2 cellular contexts compared by ENCODE assay signal in the genomic region with DNA sequence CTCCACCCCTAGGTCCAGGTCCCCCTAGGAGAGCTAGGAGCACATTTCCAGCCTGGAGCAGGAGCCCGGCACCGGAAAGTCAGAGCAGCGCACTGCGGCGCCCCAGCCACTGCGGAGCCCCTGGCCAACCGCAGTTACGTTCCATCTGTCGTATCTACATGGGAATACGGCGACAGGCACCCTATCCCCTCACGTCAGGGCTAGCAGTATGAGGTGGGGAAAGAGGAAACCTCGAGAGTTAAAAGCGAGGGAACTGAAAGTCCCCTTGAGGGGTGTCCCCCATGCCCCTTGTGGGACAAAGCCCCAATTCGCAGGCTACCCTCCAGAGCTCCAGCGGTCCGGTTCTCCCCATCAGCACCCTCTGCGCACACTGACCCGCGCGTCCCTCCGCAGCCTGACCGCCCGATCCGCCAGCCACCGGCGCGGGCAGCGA.
TF ChIP-seq lines count a peak whose summit lies in the region.

No MANE protein-coding gene starts in this region.

TF ChIP-seq in A549, 52 proteins besides CTCF, POLR2A, EP300 and RAD21:
- TF ChIP-seq RFX5 (IDR thresholded peaks at IDR 0.05): no peak
- TF ChIP-seq BHLHE40 (IDR thresholded peaks at IDR 0.05; ENCODE audit: low read depth, low read length): no peak
- TF ChIP-seq CBX2 (IDR thresholded peaks at IDR 0.05; ENCODE audit: borderline replicate concordance, low read depth): no peak
- no peak for TF ChIP-seq NFE2L2 (conservative IDR thresholded peaks at IDR 0.05; ENCODE audit: low read length)
- TF ChIP-seq FOXS1 (CRISPR knock-in tag; IDR thresholded peaks at IDR 0.05): no peak
- TF ChIP-seq TFCP2L1 (CRISPR knock-in tag; IDR thresholded peaks at IDR 0.05): no peak
- no peak for TF ChIP-seq MAFK (IDR thresholded peaks at IDR 0.05; ENCODE audit: partially characterized antibody)
- TF ChIP-seq EHF (CRISPR knock-in tag; IDR thresholded peaks at IDR 0.05): no peak
- no peak for TF ChIP-seq GATA3 (IDR thresholded peaks at IDR 0.05; ENCODE audit: borderline replicate concordance)
- TF ChIP-seq, protein P1, sequence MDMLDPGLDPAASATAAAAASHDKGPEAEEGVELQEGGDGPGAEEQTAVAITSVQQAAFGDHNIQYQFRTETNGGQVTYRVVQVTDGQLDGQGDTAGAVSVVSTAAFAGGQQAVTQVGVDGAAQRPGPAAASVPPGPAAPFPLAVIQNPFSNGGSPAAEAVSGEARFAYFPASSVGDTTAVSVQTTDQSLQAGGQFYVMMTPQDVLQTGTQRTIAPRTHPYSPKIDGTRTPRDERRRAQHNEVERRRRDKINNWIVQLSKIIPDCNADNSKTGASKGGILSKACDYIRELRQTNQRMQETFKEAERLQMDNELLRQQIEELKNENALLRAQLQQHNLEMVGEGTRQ (IDR thresholded peaks at IDR 0.05): no peak
- no peak for TF ChIP-seq FOSB (CRISPR knock-in tag; IDR thresholded peaks at IDR 0.05)
- TF ChIP-seq TP53 (CRISPR knock-in tag; IDR thresholded peaks at IDR 0.05): no peak
- no peak for TF ChIP-seq ZC3H11A (IDR thresholded peaks at IDR 0.05)
- TF ChIP-seq SREBF2 (IDR thresholded peaks at IDR 0.05): no peak
- no peak for TF ChIP-seq RCOR1 (IDR thresholded peaks at IDR 0.05; ENCODE audit: low read depth, low read length)
- no peak for TF ChIP-seq ZSCAN20 (CRISPR knock-in tag; IDR thresholded peaks at IDR 0.05)
- no peak for TF ChIP-seq FOSL2 (IDR thresholded peaks at IDR 0.05)
- TF ChIP-seq FOSL2 (CRISPR knock-in tag; IDR thresholded peaks at IDR 0.05): no peak
- no peak for TF ChIP-seq NR3C1 (IDR thresholded peaks at IDR 0.05)

TF ChIP-seq in IMR-90, 13 proteins besides CTCF, POLR2A, EP300 and RAD21:
- TF ChIP-seq, protein P2, sequence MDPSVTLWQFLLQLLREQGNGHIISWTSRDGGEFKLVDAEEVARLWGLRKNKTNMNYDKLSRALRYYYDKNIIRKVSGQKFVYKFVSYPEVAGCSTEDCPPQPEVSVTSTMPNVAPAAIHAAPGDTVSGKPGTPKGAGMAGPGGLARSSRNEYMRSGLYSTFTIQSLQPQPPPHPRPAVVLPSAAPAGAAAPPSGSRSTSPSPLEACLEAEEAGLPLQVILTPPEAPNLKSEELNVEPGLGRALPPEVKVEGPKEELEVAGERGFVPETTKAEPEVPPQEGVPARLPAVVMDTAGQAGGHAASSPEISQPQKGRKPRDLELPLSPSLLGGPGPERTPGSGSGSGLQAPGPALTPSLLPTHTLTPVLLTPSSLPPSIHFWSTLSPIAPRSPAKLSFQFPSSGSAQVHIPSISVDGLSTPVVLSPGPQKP (IDR thresholded peaks at IDR 0.05; ENCODE audit: borderline replicate concordance, low read depth, low read length): no peak
- no peak for TF ChIP-seq FOS (IDR thresholded peaks at IDR 0.05; ENCODE audit: low read depth, low read length)
- TF ChIP-seq MAFK (IDR thresholded peaks at IDR 0.05; ENCODE audit: low read depth, low read length): no peak
- TF ChIP-seq, protein P1 (IDR thresholded peaks at IDR 0.05; ENCODE audit: low read depth, low read length): no peak
- TF ChIP-seq NFE2L2 (IDR thresholded peaks at IDR 0.05; ENCODE audit: low read depth, low read length): no peak
- TF ChIP-seq MAZ (IDR thresholded peaks at IDR 0.05; ENCODE audit: borderline replicate concordance, low read depth, low read length): no peak
- TF ChIP-seq BHLHE40 (IDR thresholded peaks at IDR 0.05; ENCODE audit: low read depth, low read length): no peak
- TF ChIP-seq CHD1 (IDR thresholded peaks at IDR 0.05; ENCODE audit: low read depth, low read length): no peak
- TF ChIP-seq RFX5 (IDR thresholded peaks at IDR 0.05; ENCODE audit: low read depth, low read length): no peak
- no peak for TF ChIP-seq CEBPB (IDR thresholded peaks at IDR 0.05; ENCODE audit: low read depth, low read length)
- TF ChIP-seq MXI1 (IDR thresholded peaks at IDR 0.05; ENCODE audit: borderline replicate concordance, low read depth, low read length): no peak
- no peak for TF ChIP-seq SMC3 (IDR thresholded peaks at IDR 0.05; ENCODE audit: low read depth, low read length)
- TF ChIP-seq RCOR1 (IDR thresholded peaks at IDR 0.05; ENCODE audit: insufficient replicate concordance, low read length): no peak
TF ChIP-seq in IMR-90: peak in this region for 0.
